ENCODE assay signal across 37 cellular contexts in the genomic region with DNA sequence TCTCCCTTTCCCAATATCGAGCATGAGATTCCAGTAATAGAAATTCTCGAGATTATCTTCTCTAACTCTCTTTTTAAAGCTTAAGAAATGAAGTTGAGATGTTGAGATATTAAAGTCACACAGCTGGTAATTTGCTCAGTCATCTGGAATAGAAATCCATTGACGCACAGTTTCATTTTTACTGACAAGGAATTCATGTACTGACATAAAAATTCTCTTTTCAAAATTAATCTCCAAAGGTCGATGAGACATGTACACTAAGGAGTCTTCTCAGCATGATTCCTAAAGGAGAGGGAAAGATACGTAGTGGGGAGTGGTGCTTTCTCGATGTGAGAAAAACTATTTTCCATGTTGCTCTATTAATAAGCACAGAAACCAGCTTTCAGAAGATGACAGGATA.
"Had no signal": no experiment of that assay in that cellular context is flagged by ENCODE, and none has a peak within 500 bp of the region (broad histone marks: within the 10 kb centered on the region; RNA-seq: fewer than 3 reads in every experiment).

No MANE protein-coding gene starts in this region.

- H3K9me3 Mint-ChIP-seq: activated naive CD4-positive, alpha-beta T cell treated with anti-CD3 and anti-CD28 coated beads, Interleukin-2, amount 50 U/mL, for 24 hours; brain had no signal

- H3K27me3 ChIP-seq: adrenal gland, ascending aorta, body of pancreas, brain microvascular endothelial cell, breast epithelium, cardiac muscle cell had no signal

- H3K9me3 ChIP-seq: adrenal gland, ascending aorta, body of pancreas, breast epithelium had no signal

- H3K27ac ChIP-seq: adrenal gland, ascending aorta, body of pancreas, brain microvascular endothelial cell, breast epithelium, cardiac muscle cell had no signal

- H3K27me3 Mint-ChIP-seq: activated naive CD4-positive, alpha-beta T cell treated with anti-CD3 and anti-CD28 coated beads, Interleukin-2, amount 10 ng/mL, durations not matched to agents 7 days and 5 days; activated naive CD4-positive, alpha-beta T cell treated with anti-CD3 and anti-CD28 coated beads, Interleukin-2, amount 50 U/mL, for 24 hours; activated naive CD8-positive, alpha-beta T cell; activated naive CD8-positive, alpha-beta T cell treated with anti-CD3 and anti-CD28 coated beads for 36 hours; activated naive CD8-positive, alpha-beta T cell treated with anti-CD3 and anti-CD28 coated beads, Interleukin-2, amount 10 ng/mL, durations not matched to agents 7 days and 5 days; activated naive CD8-positive, alpha-beta T cell treated with anti-CD3 and anti-CD28 coated beads, Interleukin-2, amount 50 U/mL, for 24 hours; activated T-cell treated with anti-CD3 and anti-CD28 coated beads, Interleukin-2, amount 50 U/mL, for 24 hours; activated T-helper 17 cell treated with anti-CD3 and anti-CD28 coated beads, Interleukin-2, amount 50 U/mL, for 72 hours; brain; central memory CD8-positive, alpha-beta T cell had no signal

- H3K36me3 Mint-ChIP-seq: activated naive CD4-positive, alpha-beta T cell treated with anti-CD3 and anti-CD28 coated beads, Interleukin-2, amount 10 ng/mL, durations not matched to agents 7 days and 5 days; activated naive CD4-positive, alpha-beta T cell treated with anti-CD3 and anti-CD28 coated beads, Interleukin-2, amount 50 U/mL, for 24 hours; activated naive CD4-positive, alpha-beta T cell treated with anti-CD3 and anti-CD28 coated beads, Interleukin-2, amount 50 U/mL, for 72 hours; activated naive CD8-positive, alpha-beta T cell; activated naive CD8-positive, alpha-beta T cell treated with anti-CD3 and anti-CD28 coated beads for 36 hours; activated naive CD8-positive, alpha-beta T cell treated with anti-CD3 and anti-CD28 coated beads, Interleukin-2, amount 10 ng/mL, durations not matched to agents 7 days and 5 days; brain had no signal

- H3K4me3 ChIP-seq: adrenal gland, ascending aorta, body of pancreas, breast epithelium, cardiac muscle cell had no signal

- ATAC-seq: activated naive CD4-positive, alpha-beta T cell treated with anti-CD3 and anti-CD28 coated beads, Interleukin-2, amount 50 U/mL, for 72 hours; activated naive CD8-positive, alpha-beta T cell treated with anti-CD3 and anti-CD28 coated beads, Interleukin-2, amount 50 U/mL, for 24 hours; activated T-cell treated with anti-CD3 and anti-CD28 coated beads, Interleukin-2, amount 50 U/mL, for 72 hours; activated T-helper 17 cell treated with anti-CD3 and anti-CD28 coated beads, Interleukin-2, amount 50 U/mL, for 72 hours; body of pancreas had no signal

- H3K36me3 ChIP-seq: adrenal gland, ascending aorta, brain microvascular endothelial cell, breast epithelium, cardiac muscle cell had no signal

- H3K4me1 ChIP-seq: adrenal gland, ascending aorta, body of pancreas, breast epithelium had no signal

- H3K4me3 Mint-ChIP-seq: activated naive CD4-positive, alpha-beta T cell treated with anti-CD3 and anti-CD28 coated beads for 36 hours; activated naive CD4-positive, alpha-beta T cell treated with anti-CD3 and anti-CD28 coated beads, Interleukin-2, amount 10 ng/mL, durations not matched to agents 7 days and 5 days; activated naive CD4-positive, alpha-beta T cell treated with anti-CD3 and anti-CD28 coated beads, Interleukin-2, amount 50 U/mL, for 24 hours; activated naive CD8-positive, alpha-beta T cell; activated naive CD8-positive, alpha-beta T cell treated with anti-CD3 and anti-CD28 coated beads for 36 hours; activated naive CD8-positive, alpha-beta T cell treated with anti-CD3 and anti-CD28 coated beads, Interleukin-2, amount 10 ng/mL, durations not matched to agents 7 days and 5 days; activated naive CD8-positive, alpha-beta T cell treated with anti-CD3 and anti-CD28 coated beads, Interleukin-2, amount 50 U/mL, for 24 hours; activated T-cell treated with anti-CD3 and anti-CD28 coated beads, Interleukin-2, amount 50 U/mL, for 24 hours; activated T-cell treated with anti-CD3 and anti-CD28 coated beads, Interleukin-2, amount 50 U/mL, for 72 hours; activated T-helper 1 cell treated with anti-CD3 and anti-CD28 coated beads, Interleukin-12 subunit alpha, Interleukin-12 subunit beta, Interleukin-2, Interleukin-4 antibody, amounts not matched to agents 30 ng/mL and 10 ng/mL and 1 ng/mL, durations not matched to agents 14 hours and 24 hours and 36 hours; activated T-helper 17 cell treated with anti-CD3 and anti-CD28 coated beads, Interleukin-2, amount 50 U/mL, for 72 hours; brain; central memory CD8-positive, alpha-beta T cell had no signal

- DNase-seq: activated effector memory CD4-positive, alpha-beta T cell treated with anti-CD3 and anti-CD28 coated beads, Interleukin-2, amount 50 U/mL, for 16 hours; activated effector memory CD4-positive, alpha-beta T cell treated with Interleukin-2 at 50 U/mL for 16 hours; activated gamma-delta T cell; activated gamma-delta T cell treated with Interleukin-2 at 50 U/mL for 16 hours; activated naive CD4-positive, alpha-beta T cell; activated naive CD4-positive, alpha-beta T cell treated with anti-CD3 and anti-CD28 coated beads for 36 hours; activated naive CD4-positive, alpha-beta T cell treated with anti-CD3 and anti-CD28 coated beads, Interleukin-2, amount 10 ng/mL, durations not matched to agents 7 days and 5 days; activated naive CD4-positive, alpha-beta T cell treated with anti-CD3 and anti-CD28 coated beads, Interleukin-2, amount 50 U/mL, for 16 hours; activated naive CD4-positive, alpha-beta T cell treated with Interleukin-2 at 50 U/mL for 16 hours; activated naive CD8-positive, alpha-beta T cell treated with anti-CD3 and anti-CD28 coated beads for 36 hours; activated naive CD8-positive, alpha-beta T cell treated with anti-CD3 and anti-CD28 coated beads, Interleukin-2, amount 10 ng/mL, durations not matched to agents 7 days and 5 days; activated naive CD8-positive, alpha-beta T cell treated with anti-CD3 and anti-CD28 coated beads, Interleukin-2, amount 50 U/mL, for 24 hours; activated T-cell treated with anti-CD3 and anti-CD28 coated beads for 4 hours; activated T-cell treated with anti-CD3 and anti-CD28 coated beads, Interleukin-2, amount 50 U/mL, for 1 hour; activated T-cell treated with anti-CD3 and anti-CD28 coated beads, Interleukin-2, amount 50 U/mL, for 24 hours; activated T-cell treated with anti-CD3 and anti-CD28 coated beads, Interleukin-2, amount 50 U/mL, for 48 hours; activated T-cell treated with anti-CD3 and anti-CD28 coated beads, Interleukin-2, amount 50 U/mL, for 72 hours; adrenal gland; amniotic stem cell; amygdala; anterior cingulate cortex; aorta; body of pancreas; brain microvascular endothelial cell; caudate nucleus; central memory CD4-positive, alpha-beta T cell; cerebellar nuclear complex had no signal

- H3K4me1 Mint-ChIP-seq: activated naive CD4-positive, alpha-beta T cell treated with anti-CD3 and anti-CD28 coated beads, Interleukin-2, amount 10 ng/mL, durations not matched to agents 7 days and 5 days; activated naive CD4-positive, alpha-beta T cell treated with anti-CD3 and anti-CD28 coated beads, Interleukin-2, amount 50 U/mL, for 24 hours; activated naive CD8-positive, alpha-beta T cell treated with anti-CD3 and anti-CD28 coated beads for 36 hours; activated naive CD8-positive, alpha-beta T cell treated with anti-CD3 and anti-CD28 coated beads, Interleukin-2, amount 10 ng/mL, durations not matched to agents 7 days and 5 days; activated naive CD8-positive, alpha-beta T cell treated with anti-CD3 and anti-CD28 coated beads, Interleukin-2, amount 50 U/mL, for 24 hours; activated T-helper 17 cell treated with anti-CD3 and anti-CD28 coated beads, Interleukin-2, amount 50 U/mL, for 72 hours; brain; central memory CD8-positive, alpha-beta T cell had no signal
